ENCODE assay signal across 26 cellular contexts in genomic region chr12:57807285-57807684, GRCh38. TPM values are rescaled to one million over a fixed set of nuclear protein-coding genes. Genes with fewer than 3 reads are reported as not detected.
"Had no signal": no experiment of that assay in that cellular context is flagged by ENCODE, and none has a peak within 500 bp of the region (broad histone marks: within the 10 kb centered on the region; RNA-seq: fewer than 3 reads in every experiment).

No MANE protein-coding gene starts in this region.

- H3K9me3 Mint-ChIP-seq: dendritic cell treated with granulocyte-macrophage colony-stimulating factor and Interleukin-4, amounts not matched to agents 40 ng/mL and 50 ng/mL, for 4 days; effector memory CD8-positive, alpha-beta T cell; endodermal cell had no signal

- H3K27ac Mint-ChIP-seq: dendritic cell treated with granulocyte-macrophage colony-stimulating factor and Interleukin-4, amounts not matched to agents 40 ng/mL and 50 ng/mL, for 4 days; effector memory CD8-positive, alpha-beta T cell; endodermal cell had no signal

- H3K9me3 ChIP-seq: colonic mucosa, esophagus muscularis mucosa, esophagus squamous epithelium, gastrocnemius medialis, gastroesophageal sphincter, heart left ventricle, heart right ventricle had no signal

- H3K27me3 ChIP-seq: colonic mucosa, dorsolateral prefrontal cortex, esophagus muscularis mucosa, esophagus squamous epithelium, foreskin keratinocyte, gastrocnemius medialis, gastroesophageal sphincter, heart left ventricle, heart right ventricle had no signal

- H3K4me3 Mint-ChIP-seq: dendritic cell treated with granulocyte-macrophage colony-stimulating factor and Interleukin-4, amounts not matched to agents 40 ng/mL and 50 ng/mL, for 4 days; effector memory CD8-positive, alpha-beta T cell; endodermal cell had no signal

- DNase-seq: colonic mucosa; cortex of kidney; dermis blood vessel endothelial cell; dorsolateral prefrontal cortex; effector CD4-positive, alpha-beta T cell; effector CD8-positive, alpha-beta T cell; effector memory CD4-positive, alpha-beta T cell; effector memory CD8-positive, alpha-beta T cell; endodermal cell; erythroblast; esophagus squamous epithelium; foreskin fibroblast; foreskin keratinocyte; foreskin melanocyte; gastrocnemius medialis; glutamatergic neuron; head of caudate nucleus; heart left ventricle; heart right ventricle had no signal

- ATAC-seq: effector memory CD8-positive, alpha-beta T cell; esophagus mucosa; foreskin keratinocyte; gastrocnemius medialis; gastroesophageal sphincter; heart left ventricle; heart right ventricle had no signal

- H3K4me3 ChIP-seq: colonic mucosa, coronary artery, dorsolateral prefrontal cortex, esophagus muscularis mucosa, esophagus squamous epithelium, gastrocnemius medialis, gastroesophageal sphincter, heart left ventricle, heart right ventricle had no signal

- H3K4me1 Mint-ChIP-seq: endodermal cell had no signal

- H3K4me1 ChIP-seq: colonic mucosa, foreskin keratinocyte had no signal

- H3K27me3 Mint-ChIP-seq: dendritic cell treated with granulocyte-macrophage colony-stimulating factor and Interleukin-4, amounts not matched to agents 40 ng/mL and 50 ng/mL, for 4 days; effector memory CD8-positive, alpha-beta T cell had no signal

- H3K27ac ChIP-seq: colonic mucosa, coronary artery, dorsolateral prefrontal cortex, epithelial cell of prostate, esophagus muscularis mucosa, esophagus squamous epithelium, foreskin keratinocyte, gastrocnemius medialis, gastroesophageal sphincter, heart left ventricle, heart right ventricle had no signal

RNA-seq across cellular contexts. Expression of gene AVIL, which starts 11.2 kb away (rescaled TPM):
- total RNA-seq: epithelial cell of proximal tubule had no signal
